ENCODE assay signal across 11 cellular contexts in genomic region chr2:47226124-47227040, GRCh38. TPM values are rescaled to one million over a fixed set of nuclear protein-coding genes. Genes with fewer than 3 reads are reported as not detected.
A peak's percentile ranks its signal among the peaks of the same experiment; 100 is the strongest.
DNase-seq lines count a peak whose midpoint lies in the region; ATAC-seq lines count a peak whose summit lies in the region.
"Had no signal": no experiment of that assay in that cellular context is flagged by ENCODE, and none has a peak within 500 bp of the region (broad histone marks: within the 10 kb centered on the region; RNA-seq: fewer than 3 reads in every experiment).

No MANE protein-coding gene starts in this region.

- no peaks in the 10 kb centered on the region for H3K36me3 Mint-ChIP-seq in T-helper 17 cell (ENCODE audit: low read depth)

- H3K4me1 Mint-ChIP-seq in T-helper 17 cell = no peaks in the 10 kb centered on the region

- ATAC-seq in GM21515 (IDR thresholded peaks at IDR 0.05; ENCODE audit: unreplicated experiment) (no peak), T-helper 17 cell (no peak), HG02642 (IDR thresholded peaks at IDR 0.05; ENCODE audit: poor library complexity, unreplicated experiment) (no peak)

- no peaks in the 10 kb centered on the region for H3K9me3 ChIP-seq in mesodermal cell (ENCODE audit: control insufficient read depth, low read length)
- no peaks in the 10 kb centered on the region for H3K9me3 ChIP-seq in T-helper 17 cell (ENCODE audit: control insufficient read depth, low read length, poor library complexity, severe bottlenecking)

- DNase-seq in DMS 273 (lab: John Stamatoyannopoulos, UW; ENCODE audit: unreplicated experiment) = peak; percentile 77
- peak; percentile 77 for DNase-seq in NCI-H1436 (lab: John Stamatoyannopoulos, UW)
- peak; percentile 38 for DNase-seq in SK-N-DZ (ENCODE audit: low spot score)
- no peak for DNase-seq in T-helper 17 cell
- DNase-seq in SHP77 (lab: John Stamatoyannopoulos, UW) = no peak
- DNase-seq: activated T-cell treated with anti-CD3 and anti-CD28 coated beads, Interleukin-2, amount 50 U/mL, for 24 hours; dorsolateral prefrontal cortex; stimulated activated CD4-positive, alpha-beta T cell treated with anti-CD3 and anti-CD28 coated beads, Interleukin-15, amount 100 ng/mL, for 24 hours had no signal

- no peak overlapping the region for H3K4me3 ChIP-seq in mesodermal cell (ENCODE audit: extremely low read depth, insufficient read depth, low read length, poor library complexity, severe bottlenecking)
- H3K4me3 ChIP-seq: dorsolateral prefrontal cortex had no signal

- peaks cover 56% of the 10 kb centered on the region for H3K4me1 ChIP-seq in mesodermal cell (ENCODE audit: control insufficient read depth, insufficient read depth, low read length, poor library complexity, severe bottlenecking)

- no peaks in the 10 kb centered on the region for H3K36me3 ChIP-seq in mesodermal cell (ENCODE audit: control insufficient read depth, insufficient read depth, low read length)

- peak overlapping the region; percentile 55 for H3K27ac ChIP-seq in mesodermal cell (ENCODE audit: low read depth, low read length, severe bottlenecking)

- H3K27me3 Mint-ChIP-seq in T-helper 17 cell = peaks cover 9% of the 10 kb centered on the region
- H3K27me3 Mint-ChIP-seq: activated T-cell treated with anti-CD3 and anti-CD28 coated beads, Interleukin-2, amount 50 U/mL, for 24 hours had no signal

- H3K27ac Mint-ChIP-seq in T-helper 17 cell = no peak overlapping the region
- H3K27ac Mint-ChIP-seq: activated T-cell treated with anti-CD3 and anti-CD28 coated beads, Interleukin-2, amount 50 U/mL, for 24 hours had no signal

- WGBS in mesodermal cell (ENCODE audit: insufficient coverage in 2 of 2), 2 experiments = 84 to 85% methylated on average over 3 to 5 of the region's 7 CpGs

- H3K4me3 Mint-ChIP-seq in T-helper 17 cell = no peak overlapping the region
- H3K4me3 Mint-ChIP-seq: activated T-cell treated with anti-CD3 and anti-CD28 coated beads, Interleukin-2, amount 50 U/mL, for 24 hours had no signal

RNA-seq across cellular contexts. Expression of gene CALM2, which starts 50.1 kb away (rescaled TPM):
- 1,110 and 1,253 TPM in 2 replicates for polyA plus RNA-seq in SK-N-DZ (2014; cell fraction: cytosol; rRNA removed)
- 583 and 964 TPM in 2 replicates for polyA plus RNA-seq in SK-N-DZ (2014; cell fraction: nucleus; rRNA removed)
- polyA plus RNA-seq in mesodermal cell (2013, experiment 1 of 2) = 507 TPM
- polyA plus RNA-seq in mesodermal cell (2013, experiment 2 of 2) = 641 TPM
- total RNA-seq in T-helper 17 cell = 100 to 1,000 TPM; 184 to 194 TPM

Comparison
In these comparisons a context has a peak if more than half of its experiments do, and no peak if none do; other contexts are left out.
1. DNase-seq: peak in DMS 273 (single experiment), NCI-H1436 (single experiment) and SK-N-DZ (single experiment); none in T-helper 17 cell (0 of 3) and SHP77 (0 of 2).